ENCODE assay signal across 1 cellular context in genomic region chr19:35460608-35461007, GRCh38.
TF ChIP-seq lines count a peak whose summit lies in the region.

No MANE protein-coding gene starts in this region.

TF ChIP-seq in WTC11, 78 proteins besides CTCF, POLR2A, EP300 and RAD21 (continued from another document):
- TF ChIP-seq, protein P1, sequence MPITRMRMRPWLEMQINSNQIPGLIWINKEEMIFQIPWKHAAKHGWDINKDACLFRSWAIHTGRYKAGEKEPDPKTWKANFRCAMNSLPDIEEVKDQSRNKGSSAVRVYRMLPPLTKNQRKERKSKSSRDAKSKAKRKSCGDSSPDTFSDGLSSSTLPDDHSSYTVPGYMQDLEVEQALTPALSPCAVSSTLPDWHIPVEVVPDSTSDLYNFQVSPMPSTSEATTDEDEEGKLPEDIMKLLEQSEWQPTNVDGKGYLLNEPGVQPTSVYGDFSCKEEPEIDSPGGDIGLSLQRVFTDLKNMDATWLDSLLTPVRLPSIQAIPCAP (CRISPR knock-in tag; IDR thresholded peaks at IDR 0.05) = no peak
- TF ChIP-seq TCF7 (CRISPR knock-in tag; IDR thresholded peaks at IDR 0.05; ENCODE audit: low read depth) (no peak), ZNF138 (CRISPR knock-in tag; conservative IDR thresholded peaks at IDR 0.05) (no peak), JAZF1 (CRISPR knock-in tag; IDR thresholded peaks at IDR 0.05) (no peak)
- TF ChIP-seq, protein P2, sequence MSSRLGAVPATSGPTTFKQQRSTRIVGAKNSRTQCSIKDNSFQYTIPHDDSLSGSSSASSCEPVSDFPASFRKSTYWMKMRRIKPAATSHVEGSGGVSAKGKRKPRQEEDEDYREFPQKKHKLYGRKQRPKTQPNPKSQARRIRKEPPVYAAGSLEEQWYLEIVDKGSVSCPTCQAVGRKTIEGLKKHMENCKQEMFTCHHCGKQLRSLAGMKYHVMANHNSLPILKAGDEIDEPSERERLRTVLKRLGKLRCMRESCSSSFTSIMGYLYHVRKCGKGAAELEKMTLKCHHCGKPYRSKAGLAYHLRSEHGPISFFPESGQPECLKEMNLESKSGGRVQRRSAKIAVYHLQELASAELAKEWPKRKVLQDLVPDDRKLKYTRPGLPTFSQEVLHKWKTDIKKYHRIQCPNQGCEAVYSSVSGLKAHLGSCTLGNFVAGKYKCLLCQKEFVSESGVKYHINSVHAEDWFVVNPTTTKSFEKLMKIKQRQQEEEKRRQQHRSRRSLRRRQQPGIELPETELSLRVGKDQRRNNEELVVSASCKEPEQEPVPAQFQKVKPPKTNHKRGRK (CRISPR knock-in tag; IDR thresholded peaks at IDR 0.05; ENCODE audit: borderline replicate concordance) = no peak
- TF ChIP-seq, protein P3, sequence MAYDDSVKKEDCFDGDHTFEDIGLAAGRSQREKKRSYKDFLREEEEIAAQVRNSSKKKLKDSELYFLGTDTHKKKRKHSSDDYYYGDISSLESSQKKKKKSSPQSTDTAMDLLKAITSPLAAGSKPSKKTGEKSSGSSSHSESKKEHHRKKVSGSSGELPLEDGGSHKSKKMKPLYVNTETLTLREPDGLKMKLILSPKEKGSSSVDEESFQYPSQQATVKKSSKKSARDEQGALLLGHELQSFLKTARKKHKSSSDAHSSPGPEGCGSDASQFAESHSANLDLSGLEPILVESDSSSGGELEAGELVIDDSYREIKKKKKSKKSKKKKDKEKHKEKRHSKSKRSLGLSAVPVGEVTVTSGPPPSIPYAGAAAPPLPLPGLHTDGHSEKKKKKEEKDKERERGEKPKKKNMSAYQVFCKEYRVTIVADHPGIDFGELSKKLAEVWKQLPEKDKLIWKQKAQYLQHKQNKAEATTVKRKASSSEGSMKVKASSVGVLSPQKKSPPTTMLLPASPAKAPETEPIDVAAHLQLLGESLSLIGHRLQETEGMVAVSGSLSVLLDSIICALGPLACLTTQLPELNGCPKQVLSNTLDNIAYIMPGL (CRISPR knock-in tag; IDR thresholded peaks at IDR 0.05) = no peak
TF ChIP-seq in WTC11: peak in this region for 0.
